ENCODE assay signal across 8 cellular contexts in genomic region chr16:4314532-4315184, GRCh38. TPM values are rescaled to one million over a fixed set of nuclear protein-coding genes. Genes with fewer than 3 reads are reported as not detected.
A peak's percentile ranks its signal among the peaks of the same experiment; 100 is the strongest.
DNase-seq lines count a peak whose midpoint lies in the region; TF ChIP-seq lines count a peak whose summit lies in the region.

No MANE protein-coding gene starts in this region.

- no TSS peak for BruUV-seq in A673 (replicated peaks; lab: Mats Ljungman, UMichigan)

- H3K9me3 ChIP-seq in A673 (ENCODE audit: low read depth, low read length, poor library complexity, severe bottlenecking) (no peaks in the 10 kb centered on the region), SJSA1 (replicated peaks) (no peaks in the 10 kb centered on the region), mucosa of stomach (ENCODE audit: control insufficient read depth, low read length) (no peaks in the 10 kb centered on the region)

- CTCF ChIA-PET in A673 (lab: Charles Lee), result no interaction called here

- H3K36me3 ChIP-seq in A673 (ENCODE audit: insufficient read depth, low read length, poor library complexity, severe bottlenecking), result no peaks in the 10 kb centered on the region
- peaks cover 6% of the 10 kb centered on the region for H3K36me3 ChIP-seq in SJSA1
- no peaks in the 10 kb centered on the region for H3K36me3 ChIP-seq in mucosa of stomach (ENCODE audit: control insufficient read depth, insufficient read depth, low read length)

- POLR2A ChIA-PET in A673 (lab: Charles Lee; ENCODE audit: low non-redundant PET), result no interaction called here

- in situ Hi-C loops in GM18951 (cut with MboI; ENCODE audit: low sequenced_read_pairs, unreplicated experiment), result no loop called here

- intact Hi-C loops in A673 (cut with micrococcal nuclease; ENCODE audit: unreplicated experiment), result no loop called here

- H3K4me1 ChIP-seq in A673 (ENCODE audit: insufficient read depth, low read length, poor library complexity, severe bottlenecking) (peaks cover 27% of the 10 kb centered on the region), SJSA1 (replicated peaks) (peaks cover 37% of the 10 kb centered on the region), mucosa of stomach (ENCODE audit: control insufficient read depth, insufficient read depth, low read length) (peaks cover 30% of the 10 kb centered on the region)

- H3K27me3 ChIP-seq in A673 (replicated peaks; ENCODE audit: insufficient read depth, low read depth, low read length, poor library complexity) (no peaks in the 10 kb centered on the region), SJSA1 (replicated peaks) (no peaks in the 10 kb centered on the region), mucosa of stomach (ENCODE audit: control insufficient read depth, insufficient read depth, low read length) (peaks cover 39% of the 10 kb centered on the region)

- peak overlapping the region; percentile 82 for H3K27ac ChIP-seq in A673 (ENCODE audit: low read depth, low read length, poor library complexity, severe bottlenecking)
- H3K27ac ChIP-seq in SJSA1, result peak overlapping the region; percentile 56; the same call in 1 of the 2 replicates
- peak overlapping the region; percentile 95 to 96 for H3K27ac ChIP-seq in coronary artery

- peak overlapping the region; percentile 85 for H3K4me3 ChIP-seq in A673 (ENCODE audit: low read depth, low read length, poor library complexity, severe bottlenecking)
- H3K4me3 ChIP-seq in SJSA1, result peak overlapping the region; percentile 67
- H3K4me3 ChIP-seq in coronary artery, result peak overlapping the region; percentile 82
- no peak overlapping the region for H3K4me3 ChIP-seq in mucosa of stomach (ENCODE audit: low read length)

- TF ChIP-seq POLR2A in GM18951 (IDR thresholded peaks at IDR 0.05; ENCODE audit: extremely low read depth, insufficient read depth, insufficient read length), result peak; percentile 10

- TF ChIP-seq CTCF in A673 (conservative IDR thresholded peaks at IDR 0.05; ENCODE audit: low read depth, low read length), result 0 out of 2 replicates have a peak, but pooled peaks have one; percentile 14
- no peak for TF ChIP-seq CTCF in coronary artery (IDR thresholded peaks at IDR 0.05)

- peak overlapping the region; percentile 43 for H3K9ac ChIP-seq in mucosa of stomach (ENCODE audit: low read length)

- DNase-seq in A673 (ENCODE audit: low spot score) (peak; percentile 70), SJSA1 (ENCODE audit: low read depth in 1 of 2, low spot score in 2 of 2) (no peak), coronary artery (ENCODE audit: low spot score) (no peak), cerebellar nuclear complex (lab: John Stamatoyannopoulos, UW) (no peak), Kasumi-1 (lab: John Stamatoyannopoulos, UW) (no peak), GM19238 (ENCODE audit: insufficient read length, low spot score) (no peak)

RNA-seq across cellular contexts. Expression of gene GLIS2, which starts 1.2 kb away (rescaled TPM):
- total RNA-seq in A673 (2021), result 10.6 and 15.4 TPM in 2 replicates
- total RNA-seq in SJSA1 (2014; rRNA removed; shearing (Covaris generic)), result 0.13 and 0.71 TPM in 2 replicates

RNA-seq across cellular contexts. Expression of gene PAM16, which starts 36.5 kb away (rescaled TPM):
- 89.7 and 90.3 TPM in 2 replicates for total RNA-seq in A673 (2021)
- 86.4 and 125 TPM in 2 replicates for total RNA-seq in SJSA1 (2014; rRNA removed; shearing (Covaris generic))

RNA-seq across cellular contexts. Expression of gene TFAP4, which starts 41.8 kb away (rescaled TPM):
- total RNA-seq in A673 (2021), result 41.5 and 42.4 TPM in 2 replicates
- total RNA-seq in SJSA1 (2014; rRNA removed; shearing (Covaris generic)), result 2.9 and 7.1 TPM in 2 replicates

RNA-seq across cellular contexts. Expression of gene VASN, which starts 57.0 kb away (rescaled TPM):
- 5.4 and 6.6 TPM in 2 replicates for total RNA-seq in A673 (2021)
- 85.4 and 93.6 TPM in 2 replicates for total RNA-seq in SJSA1 (2014; rRNA removed; shearing (Covaris generic))
